17 cellular contexts compared by ENCODE assay signal in genomic region chr17:52419256-52419655, GRCh38.
A peak's percentile ranks its signal among the peaks of the same experiment; 100 is the strongest.
DNase-seq lines count a peak whose midpoint lies in the region; TF ChIP-seq lines count a peak whose summit lies in the region.
"Had no signal": no experiment of that assay in that cellular context is flagged by ENCODE, and none has a peak within 500 bp of the region (broad histone marks: within the 10 kb centered on the region; RNA-seq: fewer than 3 reads in every experiment).

No MANE protein-coding gene starts in this region.

- no peaks in the 10 kb centered on the region for H3K9me3 ChIP-seq in testis
- H3K9me3 ChIP-seq: A549, Peyer's patch, tibial nerve had no signal

- no peak for TF ChIP-seq POLR2A in testis (IDR thresholded peaks at IDR 0.05)

- intact Hi-C loops in testis (cut with DNase I; ENCODE audit: low total_unique reads): no loop called here

- peak overlapping the region; percentile 30 for H3K4me3 ChIP-seq in coronary artery
- H3K4me3 ChIP-seq in testis: no peak overlapping the region
- H3K4me3 ChIP-seq: A549, Peyer's patch, smooth muscle cell, tibial nerve had no signal

- no peaks in the 10 kb centered on the region for H3K27me3 ChIP-seq in testis
- H3K27me3 ChIP-seq: Peyer's patch, tibial nerve had no signal

- WGBS in testis, 2 donors: 32 to 47% methylated on average over 3 of the region's 3 CpGs

- H3K36me3 ChIP-seq in testis (ENCODE audit: low read depth, missing control alignments): no peaks in the 10 kb centered on the region
- H3K36me3 ChIP-seq: Peyer's patch, tibial nerve had no signal

- no peaks in the 10 kb centered on the region for H3K4me1 ChIP-seq in testis
- H3K4me1 ChIP-seq: A549, parathyroid adenoma, Peyer's patch, tibial nerve had no signal

- DNase-seq in NCI-H748 (lab: John Stamatoyannopoulos, UW; ENCODE audit: unreplicated experiment): peak; percentile 49
- no peak for DNase-seq in NCI-H748 treated with DMSO at 0.1 percent for 48 hours (lab: John Stamatoyannopoulos, UW)
- peak; percentile 27 for DNase-seq in NCI-H510A (lab: John Stamatoyannopoulos, UW)
- no peak for DNase-seq in coronary artery (ENCODE audit: low spot score)
- peak; percentile 24 for DNase-seq in testis
- DNase-seq in epidermal melanocyte (ENCODE audit: insufficient read length, low spot score): no peak
- no peak for DNase-seq in activated CD4-positive, alpha-beta T cell treated with anti-CD3 and anti-CD28 coated beads for 48 hours
- no peak for DNase-seq in HuH-7 (ENCODE audit: low spot score)
- DNase-seq: cerebellar nuclear complex, foreskin melanocyte, left colon, NCI-H1048, Peyer's patch had no signal

- H3K27ac ChIP-seq in coronary artery: no peak overlapping the region
- H3K27ac ChIP-seq in testis: no peak overlapping the region
- H3K27ac ChIP-seq: A549, parathyroid adenoma, Peyer's patch, tibial nerve had no signal

- TF ChIP-seq CTCF in coronary artery (IDR thresholded peaks at IDR 0.05) (no peak), testis (IDR thresholded peaks at IDR 0.05) (no peak)

Comparison
In these comparisons a context has a peak if more than half of its experiments do, and no peak if none do; other contexts are left out.
1. DNase-seq: peak in NCI-H748 (single experiment), NCI-H510A (single experiment) and testis (single experiment); none in NCI-H748 treated with DMSO at 0.1 percent for 48 hours (single experiment), coronary artery (single experiment), epidermal melanocyte (single experiment), activated CD4-positive, alpha-beta T cell treated with anti-CD3 and anti-CD28 coated beads for 48 hours (single experiment) and HuH-7 (single experiment).